Comparison of ENCODE assay signal across 8 cellular contexts in the genomic region with DNA sequence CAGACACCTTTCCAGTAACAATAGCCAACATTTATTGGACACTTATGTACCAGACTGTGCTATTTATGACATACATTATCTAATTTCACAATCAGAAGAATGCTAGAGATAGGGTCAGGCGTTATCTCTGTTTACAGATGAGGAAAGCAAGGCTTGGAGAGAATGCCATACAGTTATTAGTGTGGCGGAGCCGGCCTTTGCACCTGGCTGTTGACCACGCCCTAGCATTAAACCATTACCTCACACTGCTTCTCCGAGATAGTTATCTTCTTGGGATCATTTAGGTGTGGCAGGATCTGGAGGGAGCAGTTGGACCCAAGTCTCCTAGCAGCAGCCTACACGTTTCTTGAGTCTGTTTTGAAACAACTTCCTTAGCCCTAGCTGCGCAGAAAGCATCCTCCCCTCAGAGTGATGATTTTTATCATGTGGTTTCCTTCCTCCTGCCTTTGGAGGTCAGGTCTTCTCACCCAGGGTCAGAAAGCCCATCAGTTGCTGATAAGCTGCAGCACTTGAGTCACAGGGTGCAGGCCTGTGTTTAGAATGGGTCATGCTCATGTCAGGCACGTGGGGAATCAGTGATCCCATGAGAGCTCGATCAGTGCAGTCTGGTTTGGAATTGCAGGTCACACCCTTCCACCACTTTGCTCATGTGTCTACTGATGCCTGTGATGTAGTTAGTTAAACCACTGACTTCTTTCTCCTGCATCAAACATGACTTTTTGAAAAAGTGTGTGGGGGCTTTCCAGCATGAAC.
DNase-seq lines count a peak whose midpoint lies in the region; ATAC-seq lines count a peak whose summit lies in the region.

No MANE protein-coding gene starts in this region.

- peak overlapping the region; percentile 84 for H3K27ac ChIP-seq in CD8-positive, alpha-beta memory T cell (ENCODE audit: low read depth, low read length)

- POLR2A ChIA-PET in CD8-positive, alpha-beta memory T cell (lab: Charles Lee): interaction anchor here (1.0 to 8.4 kb wide), 2 partner anchors 11 to 14 kb away, joined by 3 to 105 read pairs; no protein-coding TSS in a partner anchor

- peaks cover 100% of the 10 kb centered on the region for H3K4me1 ChIP-seq in CD8-positive, alpha-beta memory T cell (ENCODE audit: insufficient read depth, low read length)

- H3K4me3 Mint-ChIP-seq in CD8-positive, alpha-beta memory T cell: peak overlapping the region; percentile 86 to 96 (median 90)

- H3K36me3 Mint-ChIP-seq in CD8-positive, alpha-beta memory T cell: peaks cover 0 to 13% (median 6%) of the 10 kb centered on the region in 3 donors

- H3K9me3 ChIP-seq in CD8-positive, alpha-beta memory T cell (ENCODE audit: low read length): no peaks in the 10 kb centered on the region

- peaks cover 0 to 2% (median 0%) of the 10 kb centered on the region in 5 donors for H3K9me3 Mint-ChIP-seq in CD8-positive, alpha-beta memory T cell

- H3K27me3 ChIP-seq in CD8-positive, alpha-beta memory T cell (ENCODE audit: insufficient read depth, low read length, poor library complexity, severe bottlenecking): no peaks in the 10 kb centered on the region

- CTCF ChIA-PET in CD8-positive, alpha-beta memory T cell (lab: Charles Lee): interaction anchor here (1.5 to 2.0 kb wide), 3 partner anchors 15 to 24 kb away, joined by 4 to 27 read pairs (median 5); no protein-coding TSS in a partner anchor

- peaks cover 94 to 100% (median 100%) of the 10 kb centered on the region in 3 donors for H3K4me1 Mint-ChIP-seq in CD8-positive, alpha-beta memory T cell

- intact Hi-C loops in Right ventricle myocardium superior (cut with DNase I): no loop called here

- no peaks in the 10 kb centered on the region for H3K36me3 ChIP-seq in CD8-positive, alpha-beta memory T cell (ENCODE audit: insufficient read depth, low read length)

- H3K27me3 Mint-ChIP-seq in CD8-positive, alpha-beta memory T cell: no peaks in the 10 kb centered on the region

- peak; percentile 59 to 92 (median 82) for DNase-seq in CD8-positive, alpha-beta memory T cell
- DNase-seq in NCI-H146 treated with DMSO at 0.1 percent for 48 hours (lab: John Stamatoyannopoulos, UW; ENCODE audit: unreplicated experiment) (peak; percentile 94), Right ventricle myocardium superior (no peak), GM19240 (ENCODE audit: insufficient read length, low spot score) (no peak), NCI-H1048 (lab: John Stamatoyannopoulos, UW) (no peak)
- DNase-seq in activated CD8-positive, alpha-beta memory T cell treated with anti-CD3 and anti-CD28 coated beads, Interleukin-2, amount 50 U/mL, for 1 hour (ENCODE audit: extremely low read depth): peak; percentile 75
- DNase-seq in stimulated activated CD8-positive, alpha-beta memory T cell treated with anti-CD3 and anti-CD28 coated beads, Interleukin-2, amount 100 ng/mL, for 1 hour (ENCODE audit: low read depth in 2 of 2): peak; percentile 40 to 45

- peak overlapping the region; percentile 86 to 100 (median 98) for H3K27ac Mint-ChIP-seq in CD8-positive, alpha-beta memory T cell

- H3K4me3 ChIP-seq in CD8-positive, alpha-beta memory T cell (ENCODE audit: low read length): peak overlapping the region; percentile 72

- ATAC-seq in GM21825 (IDR thresholded peaks at IDR 0.05; ENCODE audit: unreplicated experiment): peak; percentile 49
- peak; percentile 16 for ATAC-seq in Right ventricle myocardium superior (ENCODE audit: poor library complexity)

Comparison
In these comparisons a context has a peak if more than half of its experiments do, and no peak if none do; other contexts are left out.
1. DNase-seq: peak in CD8-positive, alpha-beta memory T cell (5 of 5), NCI-H146 treated with DMSO at 0.1 percent for 48 hours (single experiment), activated CD8-positive, alpha-beta memory T cell treated with anti-CD3 and anti-CD28 coated beads, Interleukin-2, amount 50 U/mL, for 1 hour (single experiment) and stimulated activated CD8-positive, alpha-beta memory T cell treated with anti-CD3 and anti-CD28 coated beads, Interleukin-2, amount 100 ng/mL, for 1 hour (2 of 2); none in Right ventricle myocardium superior (single experiment), GM19240 (single experiment) and NCI-H1048 (single experiment).